Comparison of ENCODE assay signal across 8 cellular contexts in the genomic region with DNA sequence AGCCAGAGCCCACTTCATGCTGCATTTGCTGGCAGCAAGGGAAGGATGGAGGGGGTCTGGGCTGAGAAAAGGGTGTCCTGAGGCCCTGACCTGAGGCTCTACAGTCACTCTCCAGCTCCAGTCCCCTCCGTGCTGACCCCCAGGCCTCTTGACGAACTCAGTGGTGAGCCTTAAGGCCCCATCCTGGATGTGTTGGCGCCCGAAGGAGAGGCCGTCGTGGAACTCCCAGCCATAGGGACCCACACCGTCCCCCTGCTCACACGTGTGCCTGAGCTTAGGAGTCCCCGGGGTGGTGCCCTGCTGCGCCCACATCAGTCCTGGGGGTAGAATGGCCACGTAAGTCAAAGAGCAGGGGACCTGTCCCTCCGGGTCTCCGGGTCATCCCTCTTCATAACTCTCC. TPM values are rescaled to one million over a fixed set of nuclear protein-coding genes. Genes with fewer than 3 reads are reported as not detected.
DNase-seq lines count a peak whose midpoint lies in the region; ATAC-seq and TF ChIP-seq lines count a peak whose summit lies in the region.

No MANE protein-coding gene starts in this region.

- TF ChIP-seq CTCF in fibroblast of villous mesenchyme (IDR thresholded peaks at IDR 0.05; ENCODE audit: insufficient read depth, low read depth, low read length): no peak

- H3K4me1 ChIP-seq in SJSA1 (replicated peaks): peaks cover 8% of the 10 kb centered on the region

- no peaks in the 10 kb centered on the region for H3K9me3 ChIP-seq in SJSA1 (replicated peaks)

- DNase-seq in SJSA1 (ENCODE audit: low read depth in 1 of 2, low spot score in 2 of 2) (no peak), fibroblast of villous mesenchyme (ENCODE audit: low read depth) (peak; percentile 10), retina (peak; percentile 40), amygdala (lab: John Stamatoyannopoulos, UW) (no peak), NCI-H748 (lab: John Stamatoyannopoulos, UW; ENCODE audit: unreplicated experiment) (no peak), NCI-H1436 treated with DMSO at 0.1 percent for 48 hours (lab: John Stamatoyannopoulos, UW) (no peak)

- H3K27me3 ChIP-seq in SJSA1 (replicated peaks): no peaks in the 10 kb centered on the region

- peaks cover 34% of the 10 kb centered on the region for H3K36me3 ChIP-seq in SJSA1

- ATAC-seq in GM19324 (IDR thresholded peaks at IDR 0.05; ENCODE audit: low FRiP score, unreplicated experiment) (peak; percentile 3), GM21515 (IDR thresholded peaks at IDR 0.05; ENCODE audit: unreplicated experiment) (no peak)

- H3K27ac ChIP-seq in SJSA1: no peak overlapping the region

- H3K4me3 ChIP-seq in SJSA1: peak overlapping the region; percentile 85
- peak overlapping the region; percentile 81 for H3K4me3 ChIP-seq in fibroblast of villous mesenchyme (ENCODE audit: low read depth, low read length)

RNA-seq across cellular contexts. Expression of a gene that starts 0.8 kb away (rescaled TPM):
- 38.7 and 41.2 TPM in 2 replicates for total RNA-seq in SJSA1 (2014; rRNA removed; shearing (Covaris generic))
- total RNA-seq in fibroblast of villous mesenchyme: 52.2 and 62.2 TPM in 2 replicates

RNA-seq across cellular contexts. Expression of a gene that starts 6.2 kb away (rescaled TPM):
- total RNA-seq in SJSA1 (2014; rRNA removed; shearing (Covaris generic)): 36.1 and 39.6 TPM in 2 replicates
- 45.4 and 50.5 TPM in 2 replicates for total RNA-seq in fibroblast of villous mesenchyme

RNA-seq across cellular contexts. Expression of a gene that starts 8.1 kb away (rescaled TPM):
- 30.4 and 55.7 TPM in 2 replicates for total RNA-seq in SJSA1 (2014; rRNA removed; shearing (Covaris generic))
- total RNA-seq in fibroblast of villous mesenchyme: 21.2 and 23.5 TPM in 2 replicates

RNA-seq across cellular contexts. Expression of a gene that starts 9.5 kb away (rescaled TPM):
- total RNA-seq in SJSA1 (2014; rRNA removed; shearing (Covaris generic)): 10.1 and 14.0 TPM in 2 replicates
- total RNA-seq in fibroblast of villous mesenchyme: 10.0 and 11.7 TPM in 2 replicates

RNA-seq across cellular contexts. Expression of a gene that starts 18.4 kb away (rescaled TPM):
- total RNA-seq in SJSA1 (2014; rRNA removed; shearing (Covaris generic)): 5.4 and 12.4 TPM in 2 replicates
- total RNA-seq in fibroblast of villous mesenchyme: 27.2 and 29.6 TPM in 2 replicates

Comparison
In these comparisons a context has a peak if more than half of its experiments do, and no peak if none do; other contexts are left out.
1. DNase-seq: peak in fibroblast of villous mesenchyme (single experiment) and retina (single experiment); none in SJSA1 (0 of 2), amygdala (0 of 56), NCI-H748 (single experiment) and NCI-H1436 treated with DMSO at 0.1 percent for 48 hours (single experiment).